In genomic region chr3:89107461-89108035, GRCh38 we compare ENCODE assay signal across 8 cellular contexts. TPM values are rescaled to one million over a fixed set of nuclear protein-coding genes. Genes with fewer than 3 reads are reported as not detected.
A peak's percentile ranks its signal among the peaks of the same experiment; 100 is the strongest.
DNase-seq lines count a peak whose midpoint lies in the region; ATAC-seq and TF ChIP-seq lines count a peak whose summit lies in the region.

TSS of gene EPHA3 (plus strand) at chr3:89107621. CDS start at chr3:89107749, 128 bp downstream.

- no peaks in the 10 kb centered on the region for H3K36me3 Mint-ChIP-seq in endodermal cell (ENCODE audit: low read depth)

- H3K27me3 ChIP-seq in endodermal cell (ENCODE audit: control insufficient read depth, insufficient read depth, low read length, poor library complexity, severe bottlenecking), result peaks cover 45% of the 10 kb centered on the region

- H3K9me3 Mint-ChIP-seq in endodermal cell, result no peaks in the 10 kb centered on the region

- H3K4me3 Mint-ChIP-seq in endodermal cell, result peak within 1 kb of the TSS; percentile 53

- TF ChIP-seq CTCF in endodermal cell (conservative IDR thresholded peaks at IDR 0.05), result no peak

- no peak within 1 kb of the TSS for H3K27ac ChIP-seq in endodermal cell (ENCODE audit: low read depth, low read length)

- no peaks in the 10 kb centered on the region for H3K9me3 ChIP-seq in endodermal cell (ENCODE audit: control insufficient read depth, low read length)

- DNase-seq in NCI-H1092 treated with DMSO at 0.1 percent for 48 hours (lab: John Stamatoyannopoulos, UW) (peak; percentile 20), endodermal cell (peak; percentile 93), lung microvascular endothelial cell (ENCODE audit: low read depth in 2 of 2) (peak; percentile 5 to 29)
- peak; percentile 19 to 25 for DNase-seq in activated CD4-positive, alpha-beta T cell treated with anti-CD3 and anti-CD28 coated beads, Interleukin-2, amount 50 U/mL, for 4 hours
- DNase-seq in stimulated activated CD8-positive, alpha-beta memory T cell treated with anti-CD3 and anti-CD28 coated beads, Interleukin-4, amount 100 ng/mL, for 24 hours (ENCODE audit: low read depth), result peak; percentile 25
- no peak for DNase-seq in NK-92 treated with Interleukin-12 subunit alpha and Interleukin-12 subunit beta, amount 100 ng/mL, for 24 hours (lab: John Stamatoyannopoulos, UW)

- H3K4me1 ChIP-seq in endodermal cell (ENCODE audit: control insufficient read depth, insufficient read depth, low read length), result no peaks in the 10 kb centered on the region

- 1% methylated on average over 19 to 29 of the region's 29 CpGs for WGBS in endodermal cell (ENCODE audit: insufficient coverage in 1 of 2, insufficient read length in 1 of 2), 2 experiments

- peaks cover 6% of the 10 kb centered on the region for H3K4me1 Mint-ChIP-seq in endodermal cell

- peak within 1 kb of the TSS; percentile 77 for H3K4me3 ChIP-seq in endodermal cell (ENCODE audit: low read length)

- H3K27ac Mint-ChIP-seq in endodermal cell, result no peak within 1 kb of the TSS

- H3K27me3 Mint-ChIP-seq in endodermal cell (ENCODE audit: insufficient read depth), result peaks cover 45% of the 10 kb centered on the region

- H3K9ac ChIP-seq in endodermal cell (ENCODE audit: extremely low read depth, low read length, poor library complexity, severe bottlenecking), result no peak within 1 kb of the TSS

- peak; percentile 99 for ATAC-seq in GM18498 (IDR thresholded peaks at IDR 0.05; ENCODE audit: unreplicated experiment)
- ATAC-seq in HG02610 (IDR thresholded peaks at IDR 0.05; ENCODE audit: unreplicated experiment), result peak; percentile 98

- no peaks in the 10 kb centered on the region for H3K36me3 ChIP-seq in endodermal cell (ENCODE audit: control insufficient read depth, insufficient read depth, low read length)

RNA-seq across cellular contexts. Expression of gene EPHA3, which starts in this region (rescaled TPM):
- total RNA-seq in endodermal cell (under 1 TPM; 0.15 to 0.18 TPM), lung microvascular endothelial cell (not detected in 2 replicates)
- polyA plus RNA-seq in endodermal cell (2013, experiment 1 of 2), result 51.4 TPM
- polyA plus RNA-seq in endodermal cell (2013, experiment 2 of 2), result 42.7 TPM

Comparison
In these comparisons a context has a peak if more than half of its experiments do, and no peak if none do; other contexts are left out.
1. Peak in DNase-seq in lung microvascular endothelial cell; RNA of the gene not detected or under 1 TPM.